In genomic region chrX:74537011-74537390, GRCh38 we compare ENCODE assay signal across 10 cellular contexts.
DNase-seq lines count a peak whose midpoint lies in the region; ATAC-seq, FAIRE-seq and TF ChIP-seq lines count a peak whose summit lies in the region.
"Had no signal": no experiment of that assay in that cellular context is flagged by ENCODE, and none has a peak within 500 bp of the region (broad histone marks: within the 10 kb centered on the region; RNA-seq: fewer than 3 reads in every experiment).

No MANE protein-coding gene starts in this region.

- H3K9me2 ChIP-seq in OCI-LY1 (ENCODE audit: low read depth, low read length): no peaks in the 10 kb centered on the region

- H4K20me1 ChIP-seq in OCI-LY1 (ENCODE audit: insufficient read depth, low read length) (no peaks in the 10 kb centered on the region), endothelial cell of umbilical vein (replicated peaks; ENCODE audit: control insufficient read depth, extremely low read depth, insufficient read depth, low read length) (no peaks in the 10 kb centered on the region)

- intact Hi-C loops in endothelial cell of umbilical vein (cut with micrococcal nuclease): loop anchor here (5.0 kb wide), 1 partner anchor 245 kb away; no protein-coding TSS in a partner anchor

- ATAC-seq in GM21825 (IDR thresholded peaks at IDR 0.05; ENCODE audit: unreplicated experiment): no peak
- ATAC-seq: HCT116 had no signal

- H3F3A ChIP-seq in OCI-LY1 (ENCODE audit: insufficient read depth, low read length): no peaks in the 10 kb centered on the region

- no TSS peak for BruUV-seq in endothelial cell of umbilical vein (replicated peaks; lab: Mats Ljungman, UMichigan)

- H3K4me2 ChIP-seq in OCI-LY1 (ENCODE audit: low read length) (peak overlapping the region; percentile 63), endothelial cell of umbilical vein (ENCODE audit: insufficient read depth, low read length) (peak overlapping the region; percentile 42)

- H3K79me2 ChIP-seq in OCI-LY1 (ENCODE audit: insufficient read depth, low read length) (no peaks in the 10 kb centered on the region), endothelial cell of umbilical vein (ENCODE audit: control insufficient read depth, insufficient read depth, low read length) (no peaks in the 10 kb centered on the region)

- H3K9me1 ChIP-seq in endothelial cell of umbilical vein (replicated peaks; ENCODE audit: control insufficient read depth, extremely low read depth, insufficient read depth, low read length): no peaks in the 10 kb centered on the region

- no peaks in the 10 kb centered on the region for H3K36me3 ChIP-seq in CD8-positive, alpha-beta memory T cell (ENCODE audit: insufficient read depth, low read length)
- no peaks in the 10 kb centered on the region for H3K36me3 ChIP-seq in OCI-LY1 (ENCODE audit: insufficient read depth, low read length)
- no peaks in the 10 kb centered on the region for H3K36me3 ChIP-seq in endothelial cell of umbilical vein (ENCODE audit: control insufficient read depth in 2 of 2, extremely low read depth in 1 of 2, insufficient read depth in 2 of 2, low read length in 2 of 2)

- peaks cover 0 to 3% (median 0%) of the 10 kb centered on the region in 5 donors for H3K9me3 Mint-ChIP-seq in CD8-positive, alpha-beta memory T cell
- peaks cover 5% of the 10 kb centered on the region for H3K9me3 Mint-ChIP-seq in neural crest cell

- H3K27ac Mint-ChIP-seq in CD8-positive, alpha-beta memory T cell: peak overlapping the region in 5 of 8 donors; percentile 55 to 84 (median 71)
- H3K27ac Mint-ChIP-seq in neural crest cell (ENCODE audit: unreplicated experiment): peak overlapping the region; percentile 89

- H3K4me1 ChIP-seq in CD8-positive, alpha-beta memory T cell (ENCODE audit: insufficient read depth, low read length): no peaks in the 10 kb centered on the region
- H3K4me1 ChIP-seq in OCI-LY1 (ENCODE audit: insufficient read depth, low read length, severe bottlenecking) (peaks cover 9% of the 10 kb centered on the region), endothelial cell of umbilical vein (ENCODE audit: control insufficient read depth, extremely low read depth, insufficient read depth, low read length) (peaks cover 9% of the 10 kb centered on the region)

- no peak overlapping the region for H3K27ac ChIP-seq in CD8-positive, alpha-beta memory T cell (ENCODE audit: low read depth, low read length)
- H3K27ac ChIP-seq in OCI-LY1 (ENCODE audit: low read depth, low read length, poor library complexity, severe bottlenecking) (no peak overlapping the region), endothelial cell of umbilical vein (ENCODE audit: insufficient read depth, low read depth, low read length) (peak overlapping the region; percentile 68)

- no peaks in the 10 kb centered on the region for H3K36me3 Mint-ChIP-seq in CD8-positive, alpha-beta memory T cell
- peaks cover 2% of the 10 kb centered on the region for H3K36me3 Mint-ChIP-seq in neural crest cell (ENCODE audit: low read depth)

- CTCF ChIA-PET in CD8-positive, alpha-beta memory T cell (lab: Charles Lee): no interaction called here
- CTCF ChIA-PET in endothelial cell of umbilical vein (lab: Charles Lee): interaction anchor here (1.0 kb wide), 1 partner anchor 117 kb away, joined by 3 read pairs; no protein-coding TSS in a partner anchor

- peaks cover 15 to 23% (median 17%) of the 10 kb centered on the region in 3 donors for H3K4me1 Mint-ChIP-seq in CD8-positive, alpha-beta memory T cell
- peaks cover 24% of the 10 kb centered on the region for H3K4me1 Mint-ChIP-seq in neural crest cell

- FAIRE-seq in endothelial cell of umbilical vein (lab: Jason Lieb, UNC): no peak
- FAIRE-seq: colon had no signal

- dilution Hi-C loops in endothelial cell of umbilical vein (cut with MboI; ENCODE audit: extremely low pct_ligation_motif_present, low sequenced_read_pairs): no loop called here

- H3K27me3 Mint-ChIP-seq in CD8-positive, alpha-beta memory T cell: peaks cover 0 to 16% of the 10 kb centered on the region in 2 donors
- no peaks in the 10 kb centered on the region for H3K27me3 Mint-ChIP-seq in neural crest cell (ENCODE audit: low read depth)

- POLR2A ChIA-PET in CD8-positive, alpha-beta memory T cell (lab: Charles Lee): no interaction called here
- POLR2A ChIA-PET in endothelial cell of umbilical vein (lab: Charles Lee): interaction anchor here (0.9 kb wide), 1 partner anchor 77 kb away, joined by 3 read pairs; the partner anchor contains the start of gene RLIM

- no peak for TF ChIP-seq POLR2A in endothelial cell of umbilical vein (IDR thresholded peaks at IDR 0.05; ENCODE audit: low read depth, low read length)

- H3K4me3 ChIP-seq in CD8-positive, alpha-beta memory T cell (ENCODE audit: low read length): peak overlapping the region; percentile 55
- no peak overlapping the region for H3K4me3 ChIP-seq in OCI-LY1 (ENCODE audit: low read depth, low read length, poor library complexity, severe bottlenecking)
- H3K4me3 ChIP-seq in endothelial cell of umbilical vein (replicated peaks in 1 of 3; ENCODE audit: insufficient read depth in 1 of 3, low read depth in 1 of 3, low read length in 3 of 3): peak overlapping the region in 1 of 3 experiments; percentile 46

- no peak overlapping the region for H3K9ac ChIP-seq in OCI-LY1 (ENCODE audit: low read length)
- peak overlapping the region; percentile 68 for H3K9ac ChIP-seq in endothelial cell of umbilical vein (replicated peaks; ENCODE audit: extremely low read depth, insufficient read depth, low read length)

- DNase-seq in CD8-positive, alpha-beta memory T cell: no peak
- DNase-seq in endothelial cell of umbilical vein (ENCODE audit: low read depth, low spot score) (peak; percentile 15), neural crest cell (ENCODE audit: low read depth, low spot score) (no peak), HuH-7 (ENCODE audit: low spot score) (no peak), SIG-M5 treated with dmso at 0.1 percent for 504 hours (lab: John Stamatoyannopoulos, UW; ENCODE audit: unreplicated experiment) (no peak), inferior parietal cortex (ENCODE audit: extremely low spot score) (no peak)

- H2AFZ ChIP-seq in OCI-LY1 (ENCODE audit: low read length) (no peak overlapping the region), endothelial cell of umbilical vein (ENCODE audit: low read depth, low read length) (peak overlapping the region; percentile 68)

- H3K4me3 Mint-ChIP-seq in CD8-positive, alpha-beta memory T cell: peak overlapping the region; percentile 82 to 91 (median 86)
- H3K4me3 Mint-ChIP-seq in neural crest cell: peak overlapping the region; percentile 74

- H3K27me3 ChIP-seq in CD8-positive, alpha-beta memory T cell (ENCODE audit: insufficient read depth, low read length, poor library complexity, severe bottlenecking): no peaks in the 10 kb centered on the region
- H3K27me3 ChIP-seq in OCI-LY1 (ENCODE audit: insufficient read depth, low read length) (no peaks in the 10 kb centered on the region), endothelial cell of umbilical vein (ENCODE audit: control insufficient read depth in 2 of 2, insufficient read depth in 2 of 2, low read length in 2 of 2) (no peaks in the 10 kb centered on the region)

- no peaks in the 10 kb centered on the region for H3K9me3 ChIP-seq in CD8-positive, alpha-beta memory T cell (ENCODE audit: low read length)
- H3K9me3 ChIP-seq in OCI-LY1 (ENCODE audit: low read length): no peaks in the 10 kb centered on the region
- H3K9me3 ChIP-seq in endothelial cell of umbilical vein (replicated peaks; ENCODE audit: control insufficient read depth, insufficient read depth, low read length): no peaks in the 10 kb centered on the region

- no peak for TF ChIP-seq CTCF in OCI-LY1 (IDR thresholded peaks at IDR 0.05; ENCODE audit: low read length)
- TF ChIP-seq CTCF in endothelial cell of umbilical vein (IDR thresholded peaks at IDR 0.05; ENCODE audit: extremely low read depth in 1 of 2, insufficient read depth in 1 of 2, low read depth in 1 of 2, low read length in 2 of 2): no peak
- TF ChIP-seq CTCF in neural crest cell (conservative IDR thresholded peaks at IDR 0.05): no peak

TF ChIP-seq in endothelial cell of umbilical vein, 7 proteins besides CTCF, POLR2A, EP300 and RAD21:
- TF ChIP-seq MYC (IDR thresholded peaks at IDR 0.05; ENCODE audit: low read depth, low read length) (no peak), JUN (IDR thresholded peaks at IDR 0.05; ENCODE audit: borderline replicate concordance, insufficient read depth, insufficient read length, low read depth) (no peak), POLR2AphosphoS5 (IDR thresholded peaks at IDR 0.05; ENCODE audit: insufficient read depth, low read depth, low read length) (no peak), FOS (IDR thresholded peaks at IDR 0.05; ENCODE audit: borderline replicate concordance, insufficient read depth, low read length) (no peak), MAX (IDR thresholded peaks at IDR 0.05; ENCODE audit: insufficient read depth, insufficient read length) (no peak), GATA2 (IDR thresholded peaks at IDR 0.05; ENCODE audit: insufficient read depth, insufficient read length, low read depth, low read length) (no peak), EZH2 (IDR thresholded peaks at IDR 0.05; ENCODE audit: borderline replicate concordance, low read depth, low read length, severe bottlenecking) (no peak)
TF ChIP-seq in endothelial cell of umbilical vein: peak in this region for 0.
